Comparison of ENCODE assay signal across 8 cellular contexts in the genomic region with DNA sequence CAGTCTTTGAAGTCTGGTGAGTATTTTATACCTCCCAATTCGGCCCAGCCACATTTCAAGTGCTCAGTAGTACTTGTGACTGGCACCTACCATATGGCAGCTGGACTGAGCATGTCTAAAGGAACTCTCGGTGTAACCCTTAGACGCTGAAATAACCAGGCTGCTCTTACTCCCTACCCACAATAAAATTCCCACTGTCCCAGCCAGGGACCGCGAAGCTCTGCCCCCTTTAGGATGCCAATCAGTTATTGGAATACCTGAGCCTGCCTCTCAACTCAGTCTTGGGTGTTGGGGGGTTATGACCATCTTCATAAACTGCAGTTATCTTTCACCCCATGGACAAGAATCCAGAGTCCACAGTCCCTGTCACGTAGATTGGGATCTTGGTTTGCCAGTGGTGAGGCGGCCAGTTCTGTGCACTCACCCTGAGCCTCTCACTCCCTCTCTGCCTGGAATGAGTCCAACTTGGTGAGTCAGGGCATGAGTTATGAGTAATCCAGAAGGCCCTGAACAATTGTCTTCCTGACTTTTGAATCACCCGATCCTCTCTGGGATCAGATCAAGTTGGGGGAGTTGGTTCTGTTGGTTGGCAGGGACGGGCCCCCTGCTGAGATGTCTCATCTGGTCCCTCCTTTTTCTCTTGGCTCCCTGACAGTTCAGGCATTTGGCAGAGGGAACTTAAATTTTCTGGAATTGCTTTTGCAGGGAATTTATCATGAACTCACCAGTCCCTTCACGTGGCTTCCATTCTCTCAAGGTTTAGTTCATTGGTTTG.
DNase-seq lines count a peak whose midpoint lies in the region; ATAC-seq, FAIRE-seq and TF ChIP-seq lines count a peak whose summit lies in the region.

No MANE protein-coding gene starts in this region.

- no peak for TF ChIP-seq CTCF in K562 (IDR thresholded peaks at IDR 0.05 in 2 of 3, conservative IDR thresholded peaks at IDR 0.05 in 1 of 3; ENCODE audit: insufficient read depth in 2 of 3, low read depth in 1 of 3, low read length in 3 of 3)
- no peak for TF ChIP-seq CTCF in suprapubic skin (IDR thresholded peaks at IDR 0.05)

- in situ Hi-C loops in Caki2 (cut with HindIII; ENCODE audit: low pct_unique_long_range_greater_than_20kb, low sequenced_read_pairs) (no loop called here), KBM-7 (cut with MboI; ENCODE audit: low pct_unique_long_range_greater_than_20kb, low sequenced_read_pairs) (no loop called here), K562 (cut with MboI) (no loop called here)

- peak; percentile 93 for DNase-seq in Caki2 (ENCODE audit: low read depth)
- DNase-seq in KBM-7: peak; percentile 19
- DNase-seq in K562 (ENCODE audit: extremely low read depth in 1 of 4, low spot score in 3 of 4): peak; percentile 38 to 71 (median 55)
- DNase-seq in islet precursor cell: peak; percentile 85
- DNase-seq in suprapubic skin (ENCODE audit: low spot score in 2 of 2): peak in 1 of 2 donors; percentile 89
- no peak for DNase-seq in activated naive CD4-positive, alpha-beta T cell treated with Interleukin-2 at 50 U/mL for 16 hours

- H3K27me3 ChIP-seq in K562 (ENCODE audit: control insufficient read depth in 2 of 2, insufficient read depth in 2 of 2, low read length in 2 of 2) (no peaks in the 10 kb centered on the region), suprapubic skin (no peaks in the 10 kb centered on the region)

- no peaks in the 10 kb centered on the region for H3K9me1 ChIP-seq in K562 (ENCODE audit: control insufficient read depth, insufficient read depth, low read length)

- H3K36me3 ChIP-seq in K562 (ENCODE audit: control insufficient read depth, insufficient read depth, low read length) (no peaks in the 10 kb centered on the region), suprapubic skin (no peaks in the 10 kb centered on the region)

- ATAC-seq in K562: peak; percentile 85
- ATAC-seq in HG02571 (IDR thresholded peaks at IDR 0.05; ENCODE audit: unreplicated experiment): no peak
- ATAC-seq in HG02840 (IDR thresholded peaks at IDR 0.05; ENCODE audit: low FRiP score, unreplicated experiment): no peak

- H3K4me3 ChIP-seq in K562 (no peak overlapping the region), suprapubic skin (no peak overlapping the region)

- H4K20me1 ChIP-seq in K562 (replicated peaks; ENCODE audit: control insufficient read depth, insufficient read depth, low read length): no peaks in the 10 kb centered on the region

- intact Hi-C loops in K562 (cut with micrococcal nuclease): no loop called here

- no peak; the same call in 1 of the 2 replicates for TF ChIP-seq EP300 in K562 (IDR thresholded peaks at IDR 0.05; ENCODE audit: low read length)
- no peak for TF ChIP-seq EP300 in suprapubic skin (IDR thresholded peaks at IDR 0.05)

- WGBS in K562 (ENCODE audit: insufficient coverage, low coverage, missing lambda C conversion rate): 5% methylated on average over 10 of the region's 10 CpGs
- WGBS in suprapubic skin: 37% methylated on average over 10 of the region's 10 CpGs

- POLR2A ChIA-PET in K562 (lab: Yijun Ruan, JAX): interaction anchor here (1.1 kb wide), 1 partner anchor 23 kb away, joined by 4 read pairs; no protein-coding TSS in a partner anchor

- peaks cover 0 to 10% of the 10 kb centered on the region in 2 experiments; a peak in 2 of 5 replicates for H3K4me1 ChIP-seq in K562 (replicated peaks in 1 of 2; ENCODE audit: control insufficient read depth in 2 of 2, insufficient read depth in 2 of 2, low read length in 2 of 2)
- peaks cover 15% of the 10 kb centered on the region for H3K4me1 ChIP-seq in suprapubic skin

- H2AFZ ChIP-seq in K562 (ENCODE audit: low read depth, low read length): no peak overlapping the region

- H3K27ac ChIP-seq in K562 (ENCODE audit: extremely low read depth, low read depth, low read length) (no peak overlapping the region), suprapubic skin (peak overlapping the region; percentile 46)

- TF ChIP-seq POLR2A in K562 (conservative IDR thresholded peaks at IDR 0.05): no peak
- TF ChIP-seq POLR2A in suprapubic skin (IDR thresholded peaks at IDR 0.05): no peak

- no peaks in the 10 kb centered on the region for H3K79me2 ChIP-seq in K562 (ENCODE audit: control insufficient read depth, insufficient read depth, low read length)

- H3K4me2 ChIP-seq in K562 (ENCODE audit: insufficient read depth, low read length): no peak overlapping the region

- FAIRE-seq in K562 (lab: Jason Lieb, UNC): peak; percentile 37

- no peak overlapping the region for H3K9ac ChIP-seq in K562 (ENCODE audit: insufficient read depth in 1 of 2, low read depth in 2 of 2, low read length in 2 of 2)

- TF ChIP-seq RAD21 in K562 (CRISPR knock-in tag; conservative IDR thresholded peaks at IDR 0.05 in 1 of 2, IDR thresholded peaks at IDR 0.05 in 1 of 2): no peak

- BruUV-seq in K562 (replicated peaks; lab: Mats Ljungman, UMichigan): no TSS peak

- H3K9me3 ChIP-seq in K562 (replicated peaks; ENCODE audit: control insufficient read depth, insufficient read depth, low read depth, low read length) (no peaks in the 10 kb centered on the region), suprapubic skin (no peaks in the 10 kb centered on the region)

- CTCF ChIA-PET in K562 (lab: Yijun Ruan, JAX; ENCODE audit: low intra/inter-chr PET ratio): no interaction called here

TF ChIP-seq in K562, 482 proteins besides CTCF, POLR2A, EP300 and RAD21 (continues in another document):
- TF ChIP-seq CHD2 (IDR thresholded peaks at IDR 0.05; ENCODE audit: low read depth, low read length) (no peak), JUN (IDR thresholded peaks at IDR 0.05; ENCODE audit: borderline replicate concordance, low read depth, low read length) (peak; percentile 89), JUN (CRISPR knock-in tag; IDR thresholded peaks at IDR 0.05; ENCODE audit: borderline replicate concordance) (no peak), ZNF717 (CRISPR knock-in tag; IDR thresholded peaks at IDR 0.05) (no peak), CC2D1A (IDR thresholded peaks at IDR 0.05) (peak; percentile 63; the same call in 1 of the 2 replicates), CREM (IDR thresholded peaks at IDR 0.05; ENCODE audit: low read depth) (0 out of 2 replicates have a peak, but pooled peaks have one; percentile 6), MYNN (IDR thresholded peaks at IDR 0.05) (peak; percentile 37; the same call in 1 of the 2 replicates), MYNN (CRISPR knock-in tag; IDR thresholded peaks at IDR 0.05) (no peak), MTF1 (CRISPR knock-in tag; IDR thresholded peaks at IDR 0.05; ENCODE audit: borderline replicate concordance) (no peak), KDM2B (CRISPR knock-in tag; IDR thresholded peaks at IDR 0.05) (no peak), SMARCC2 (IDR thresholded peaks at IDR 0.05; ENCODE audit: low read depth) (0 out of 2 replicates have a peak, but pooled peaks have one; percentile 49), NFIC (IDR thresholded peaks at IDR 0.05) (peak; percentile 94), ZFP36 (IDR thresholded peaks at IDR 0.05; ENCODE audit: low read depth, low read length, partially characterized antibody) (no peak)
- TF ChIP-seq, protein P1, sequence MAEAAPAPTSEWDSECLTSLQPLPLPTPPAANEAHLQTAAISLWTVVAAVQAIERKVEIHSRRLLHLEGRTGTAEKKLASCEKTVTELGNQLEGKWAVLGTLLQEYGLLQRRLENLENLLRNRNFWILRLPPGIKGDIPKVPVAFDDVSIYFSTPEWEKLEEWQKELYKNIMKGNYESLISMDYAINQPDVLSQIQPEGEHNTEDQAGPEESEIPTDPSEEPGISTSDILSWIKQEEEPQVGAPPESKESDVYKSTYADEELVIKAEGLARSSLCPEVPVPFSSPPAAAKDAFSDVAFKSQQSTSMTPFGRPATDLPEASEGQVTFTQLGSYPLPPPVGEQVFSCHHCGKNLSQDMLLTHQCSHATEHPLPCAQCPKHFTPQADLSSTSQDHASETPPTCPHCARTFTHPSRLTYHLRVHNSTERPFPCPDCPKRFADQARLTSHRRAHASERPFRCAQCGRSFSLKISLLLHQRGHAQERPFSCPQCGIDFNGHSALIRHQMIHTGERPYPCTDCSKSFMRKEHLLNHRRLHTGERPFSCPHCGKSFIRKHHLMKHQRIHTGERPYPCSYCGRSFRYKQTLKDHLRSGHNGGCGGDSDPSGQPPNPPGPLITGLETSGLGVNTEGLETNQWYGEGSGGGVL (CRISPR knock-in tag; IDR thresholded peaks at IDR 0.05): no peak
- TF ChIP-seq, protein P2, sequence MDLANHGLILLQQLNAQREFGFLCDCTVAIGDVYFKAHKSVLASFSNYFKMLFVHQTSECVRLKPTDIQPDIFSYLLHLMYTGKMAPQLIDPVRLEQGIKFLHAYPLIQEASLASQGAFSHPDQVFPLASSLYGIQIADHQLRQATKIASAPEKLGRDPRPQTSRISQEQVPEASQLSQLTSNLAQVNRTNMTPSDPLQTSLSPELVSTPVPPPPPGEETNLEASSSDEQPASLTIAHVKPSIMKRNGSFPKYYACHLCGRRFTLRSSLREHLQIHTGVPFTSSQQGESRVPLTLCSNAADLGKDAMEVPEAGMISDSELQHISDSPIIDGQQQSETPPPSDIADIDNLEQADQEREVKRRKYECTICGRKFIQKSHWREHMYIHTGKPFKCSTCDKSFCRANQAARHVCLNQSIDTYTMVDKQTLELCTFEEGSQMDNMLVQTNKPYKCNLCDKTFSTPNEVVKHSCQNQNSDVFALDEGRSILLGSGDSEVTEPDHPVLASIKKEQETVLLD (IDR thresholded peaks at IDR 0.05): no peak
